ENCODE assay signal across 32 cellular contexts in genomic region chr20:43842126-43843020, GRCh38.
DNase-seq lines count a peak whose midpoint lies in the region; ATAC-seq, FAIRE-seq and TF ChIP-seq lines count a peak whose summit lies in the region.
"Had no signal": no experiment of that assay in that cellular context is flagged by ENCODE, and none has a peak within 500 bp of the region (broad histone marks: within the 10 kb centered on the region; RNA-seq: fewer than 3 reads in every experiment).

No MANE protein-coding gene starts in this region.

- H3K27me3 Mint-ChIP-seq in endothelial cell (ENCODE audit: unreplicated experiment), result peaks cover 5% of the 10 kb centered on the region
- H3K27me3 Mint-ChIP-seq in mesothelial cell of epicardium (ENCODE audit: low read depth), result peaks cover 20% of the 10 kb centered on the region

- no peaks in the 10 kb centered on the region for H3K9me2 ChIP-seq in SK-N-SH
- no peaks in the 10 kb centered on the region for H3K9me2 ChIP-seq in PC-3 (replicated peaks; ENCODE audit: low read length)

- H2AFZ ChIP-seq in SK-N-SH (ENCODE audit: low read depth) (no peak overlapping the region), PC-3 (ENCODE audit: low read length) (no peak overlapping the region), endothelial cell of umbilical vein (ENCODE audit: low read depth, low read length) (no peak overlapping the region), neuronal stem cell (ENCODE audit: low read length) (no peak overlapping the region)

- ATAC-seq in SK-N-SH treated with all-trans-retinoic acid at 6 μM for 48 hours (no peak), PC-3 (no peak)
- ATAC-seq: activated CD4-positive, CD25-positive, alpha-beta regulatory T cell treated with anti-CD3 and anti-CD28 coated beads, Interleukin-2, amount 50 U/mL, for 24 hours; activated T-helper 17 cell treated with anti-CD3 and anti-CD28 coated beads, Interleukin-2, amount 50 U/mL, for 72 hours; heart right ventricle; naive thymus-derived CD8-positive, alpha-beta T cell; stimulated activated naive B cell treated with anti-CD40 and anti-IgM and Interleukin-4, amounts not matched to agents 10 μg/mL and 1 μg/mL and 100 μg/mL, for 72 hours had no signal

- H3K4me1 Mint-ChIP-seq in endothelial cell (ENCODE audit: unreplicated experiment) (peaks cover 20% of the 10 kb centered on the region), mesothelial cell of epicardium (no peaks in the 10 kb centered on the region)

- no peak overlapping the region for H2BK15ac ChIP-seq in neuronal stem cell (ENCODE audit: low read length)

- TF ChIP-seq RAD21 in SK-N-SH (IDR thresholded peaks at IDR 0.05; ENCODE audit: low read length), result no peak

- H3K4me1 ChIP-seq in SK-N-SH (ENCODE audit: control insufficient read depth in 1 of 2, insufficient read depth in 2 of 2, low read depth in 1 of 2, low read length in 1 of 2) (peaks cover 4 to 20% of the 10 kb centered on the region in 2 experiments; a peak in 2 of 4 replicates), PC-3 (ENCODE audit: insufficient read depth, low read length) (peaks cover 59% of the 10 kb centered on the region), endothelial cell of umbilical vein (ENCODE audit: control insufficient read depth, extremely low read depth, insufficient read depth, low read length) (peaks cover 28% of the 10 kb centered on the region), neuronal stem cell (ENCODE audit: control insufficient read depth in 2 of 2, insufficient read depth in 1 of 2, low read depth in 1 of 2, low read length in 2 of 2) (peaks cover 0 to 11% of the 10 kb centered on the region in 2 donors)
- H3K4me1 ChIP-seq: Caco-2 had no signal

- TF ChIP-seq CTCF in SK-N-SH (IDR thresholded peaks at IDR 0.05) (no peak), PC-3 (conservative IDR thresholded peaks at IDR 0.05; ENCODE audit: low read depth, low read length) (no peak), endothelial cell of umbilical vein (IDR thresholded peaks at IDR 0.05; ENCODE audit: extremely low read depth in 1 of 2, insufficient read depth in 1 of 2, low read depth in 1 of 2, low read length in 2 of 2) (no peak), endothelial cell (IDR thresholded peaks at IDR 0.05; ENCODE audit: unreplicated experiment) (no peak), mesothelial cell of epicardium (IDR thresholded peaks at IDR 0.05; ENCODE audit: unreplicated experiment) (no peak)

- intact Hi-C loops in PC-3 (cut with micrococcal nuclease) (loop anchor here (10.0 kb wide), 1 partner anchor 372 kb away; the partner anchor contains the start of gene OSER1), endothelial cell of umbilical vein (cut with micrococcal nuclease) (loop anchor here (10.0 kb wide), 1 partner anchor 388 kb away; the partner anchor contains the start of gene SRSF6)

- H3K27ac ChIP-seq in SK-N-SH (ENCODE audit: low read depth in 2 of 2, low read length in 1 of 2), result no peak overlapping the region
- peak overlapping the region; percentile 81 for H3K27ac ChIP-seq in PC-3 (ENCODE audit: low read length)
- H3K27ac ChIP-seq in endothelial cell of umbilical vein (ENCODE audit: insufficient read depth, low read depth, low read length), result no peak overlapping the region
- no peak overlapping the region for H3K27ac ChIP-seq in neuronal stem cell (replicated peaks; ENCODE audit: low read length)
- H3K27ac ChIP-seq: 22Rv1, coronary artery, foreskin keratinocyte, heart right ventricle had no signal

- H3K27ac Mint-ChIP-seq in endothelial cell (ENCODE audit: unreplicated experiment) (no peak overlapping the region), mesothelial cell of epicardium (no peak overlapping the region)
- H3K27ac Mint-ChIP-seq: activated naive CD4-positive, alpha-beta T cell treated with anti-CD3 and anti-CD28 coated beads, Interleukin-2, amount 10 ng/mL, durations not matched to agents 7 days and 5 days; activated T-helper 17 cell treated with anti-CD3 and anti-CD28 coated beads, Interleukin-2, amount 50 U/mL, for 72 hours; CD14-positive monocyte; stimulated activated naive B cell treated with anti-CD40 and anti-IgM and Interleukin-4, amounts not matched to agents 10 μg/mL and 1 μg/mL and 100 μg/mL, for 72 hours; T-helper 1 cell treated with Interleukin-12 subunit alpha and Interleukin-12 subunit beta and Interleukin-4 antibody, amounts not matched to agents 30 μg/mL and 1 μg/mL, for 36 hours had no signal

- H3F3A ChIP-seq in SK-N-SH (replicated peaks; ENCODE audit: insufficient read depth) (peaks cover 11% of the 10 kb centered on the region), PC-3 (ENCODE audit: low read length, unreplicated experiment) (peaks cover 5% of the 10 kb centered on the region)

- CTCF ChIA-PET in SK-N-SH (lab: Yijun Ruan, JAX) (interaction anchor here (1.0 to 3.5 kb wide), 5 partner anchors 11 to 241 kb away, joined by 3 to 13 read pairs (median 4); no protein-coding TSS in a partner anchor), PC-3 (lab: Charles Lee) (no interaction called here), endothelial cell of umbilical vein (lab: Charles Lee) (interaction anchor here (2.7 to 3.4 kb wide), 3 partner anchors 15 to 238 kb away, joined by 13 to 19 read pairs (median 13); no protein-coding TSS in a partner anchor)

- H3K4me3 ChIP-seq in SK-N-SH (ENCODE audit: low read depth in 2 of 2, low read length in 1 of 2) (no peak overlapping the region), PC-3 (ENCODE audit: low read length) (no peak overlapping the region), endothelial cell of umbilical vein (replicated peaks in 1 of 3; ENCODE audit: insufficient read depth in 1 of 3, low read depth in 1 of 3, low read length in 3 of 3) (no peak overlapping the region), neuronal stem cell (ENCODE audit: low read length in 2 of 2) (no peak overlapping the region)
- H3K4me3 ChIP-seq: coronary artery, heart right ventricle had no signal

- no peaks in the 10 kb centered on the region for H3K27me3 ChIP-seq in SK-N-SH (ENCODE audit: insufficient read depth)
- H3K27me3 ChIP-seq in PC-3 (ENCODE audit: low read length), result no peaks in the 10 kb centered on the region
- H3K27me3 ChIP-seq in endothelial cell of umbilical vein (ENCODE audit: control insufficient read depth in 2 of 2, insufficient read depth in 2 of 2, low read length in 2 of 2), result no peaks in the 10 kb centered on the region
- peaks cover 0 to 2% (median 0%) of the 10 kb centered on the region in 3 experiments for H3K27me3 ChIP-seq in neuronal stem cell (ENCODE audit: control insufficient read depth in 3 of 3, insufficient read depth in 3 of 3, low read depth in 1 of 3, low read length in 3 of 3)
- H3K27me3 ChIP-seq: foreskin keratinocyte had no signal

- H2BK5ac ChIP-seq in neuronal stem cell (ENCODE audit: low read length), result peak overlapping the region; percentile 39

- peak; percentile 43 for FAIRE-seq in endothelial cell of umbilical vein (lab: Jason Lieb, UNC)
- FAIRE-seq: bronchial epithelial cell, GM12892, TTC549 had no signal

- BruUV-seq in PC-3 (replicated peaks; lab: Mats Ljungman, UMichigan), result no TSS peak
- BruUV-seq in endothelial cell of umbilical vein (replicated peaks; lab: Mats Ljungman, UMichigan), result no TSS peak

- DNase-seq in SK-N-SH (no peak), PC-3 (no peak), endothelial cell of umbilical vein (ENCODE audit: low read depth, low spot score) (no peak), neuronal stem cell (ENCODE audit: low spot score) (no peak), epidermal melanocyte (ENCODE audit: insufficient read length, low spot score) (no peak), endothelial cell (ENCODE audit: low spot score) (no peak), mesothelial cell of epicardium (ENCODE audit: low spot score in 2 of 2, unreplicated experiment in 2 of 2) (no peak)
- DNase-seq: activated CD4-positive, alpha-beta T cell treated with anti-CD3 and anti-CD28 coated beads, Interleukin-2, amount 50 U/mL, for 4 hours; activated naive CD4-positive, alpha-beta T cell treated with anti-CD3 and anti-CD28 coated beads, Interleukin-2, amount 10 ng/mL, durations not matched to agents 7 days and 5 days; DMS53; effector memory CD4-positive, alpha-beta T cell; H7; heart right ventricle; naive thymus-derived CD8-positive, alpha-beta T cell; NCI-H1048; NCI-H82; occipital lobe; RPMI8226; stimulated activated CD4-positive, alpha-beta T cell treated with anti-CD3 and anti-CD28 coated beads, Interleukin-15, amount 100 ng/mL, for 24 hours; stimulated activated naive B cell treated with anti-CD40 and anti-IgM and Interleukin-4, amounts not matched to agents 10 μg/mL and 1 μg/mL and 100 μg/mL, for 72 hours had no signal

- H3K79me2 ChIP-seq in SK-N-SH (ENCODE audit: insufficient read depth) (no peaks in the 10 kb centered on the region), PC-3 (ENCODE audit: low read length) (no peaks in the 10 kb centered on the region), endothelial cell of umbilical vein (ENCODE audit: control insufficient read depth, insufficient read depth, low read length) (no peaks in the 10 kb centered on the region)

- no peak overlapping the region for H2BK12ac ChIP-seq in neuronal stem cell (ENCODE audit: low read length)

- 84% methylated on average over 8 of the region's 9 CpGs for WGBS in SK-N-SH (ENCODE audit: low lambda C conversion rate)
- no CpG with 5 or more reads among the region's 9 CpGs for WGBS in neuronal stem cell (ENCODE audit: extremely low coverage in 2 of 2, insufficient read length in 2 of 2, insufficient replicate concordance in 1 of 2), 2 donors

- H3K36me3 ChIP-seq in SK-N-SH (replicated peaks in 1 of 2; ENCODE audit: control insufficient read depth in 1 of 2, insufficient read depth in 2 of 2, low read length in 1 of 2) (no peaks in the 10 kb centered on the region), PC-3 (ENCODE audit: low read depth, low read length) (no peaks in the 10 kb centered on the region), endothelial cell of umbilical vein (ENCODE audit: control insufficient read depth in 2 of 2, extremely low read depth in 1 of 2, insufficient read depth in 2 of 2, low read length in 2 of 2) (no peaks in the 10 kb centered on the region), neuronal stem cell (replicated peaks in 1 of 2; ENCODE audit: control insufficient read depth in 2 of 2, insufficient read depth in 2 of 2, low read length in 2 of 2) (no peaks in the 10 kb centered on the region)
- H3K36me3 ChIP-seq: heart right ventricle had no signal

- H3K9me3 ChIP-seq in SK-N-SH (no peaks in the 10 kb centered on the region), PC-3 (ENCODE audit: low read length) (no peaks in the 10 kb centered on the region), endothelial cell of umbilical vein (replicated peaks; ENCODE audit: control insufficient read depth, insufficient read depth, low read length) (no peaks in the 10 kb centered on the region), neuronal stem cell (replicated peaks in 1 of 2; ENCODE audit: control insufficient read depth in 2 of 2, insufficient read depth in 1 of 2, low read depth in 1 of 2, low read length in 2 of 2) (no peaks in the 10 kb centered on the region)
- H3K9me3 ChIP-seq: Caco-2, heart right ventricle had no signal

- no peak overlapping the region for H4K91ac ChIP-seq in neuronal stem cell (ENCODE audit: low read depth, low read length, poor library complexity)

- no peak for TF ChIP-seq EP300 in SK-N-SH (IDR thresholded peaks at IDR 0.05; ENCODE audit: borderline replicate concordance in 1 of 2, low read depth in 1 of 2, low read length in 1 of 2)

- H3K79me1 ChIP-seq in neuronal stem cell (ENCODE audit: low read depth, low read length), result no peaks in the 10 kb centered on the region

- H4K20me1 ChIP-seq in SK-N-SH (ENCODE audit: insufficient read depth) (no peaks in the 10 kb centered on the region), PC-3 (ENCODE audit: low read length) (no peaks in the 10 kb centered on the region), endothelial cell of umbilical vein (replicated peaks; ENCODE audit: control insufficient read depth, extremely low read depth, insufficient read depth, low read length) (no peaks in the 10 kb centered on the region)

- H3K9me1 ChIP-seq in endothelial cell of umbilical vein (replicated peaks; ENCODE audit: control insufficient read depth, extremely low read depth, insufficient read depth, low read length), result no peaks in the 10 kb centered on the region

- H3K4me2 ChIP-seq in SK-N-SH, result peak overlapping the region; percentile 20; the same call in 1 of the 2 replicates
- H3K4me2 ChIP-seq in PC-3 (ENCODE audit: low read length), result peak overlapping the region; percentile 21
- no peak overlapping the region for H3K4me2 ChIP-seq in endothelial cell of umbilical vein (ENCODE audit: insufficient read depth, low read length)
- H3K4me2 ChIP-seq in neuronal stem cell (ENCODE audit: insufficient read depth, low read length, poor library complexity, severe bottlenecking), result no peak overlapping the region

- no peaks in the 10 kb centered on the region for H3K9me3 Mint-ChIP-seq in endothelial cell (ENCODE audit: unreplicated experiment)
- H3K9me3 Mint-ChIP-seq in mesothelial cell of epicardium, result no peaks in the 10 kb centered on the region
- H3K9me3 Mint-ChIP-seq: activated naive CD4-positive, alpha-beta T cell treated with anti-CD3 and anti-CD28 coated beads, Interleukin-2, amount 10 ng/mL, durations not matched to agents 7 days and 5 days; activated T-helper 17 cell treated with anti-CD3 and anti-CD28 coated beads, Interleukin-2, amount 50 U/mL, for 72 hours; CD14-positive monocyte; naive thymus-derived CD8-positive, alpha-beta T cell; stimulated activated naive B cell treated with anti-CD40 and anti-IgM and Interleukin-4, amounts not matched to agents 10 μg/mL and 1 μg/mL and 100 μg/mL, for 72 hours; T-helper 1 cell treated with Interleukin-12 subunit alpha and Interleukin-12 subunit beta and Interleukin-4 antibody, amounts not matched to agents 30 μg/mL and 1 μg/mL, for 36 hours had no signal

- no peak for TF ChIP-seq POLR2A in endothelial cell of umbilical vein (IDR thresholded peaks at IDR 0.05; ENCODE audit: low read depth, low read length)

- no peak overlapping the region for H3K4ac ChIP-seq in neuronal stem cell (ENCODE audit: low read length)

- POLR2A ChIA-PET in SK-N-SH (lab: Yijun Ruan, JAX) (no interaction called here), PC-3 (lab: Charles Lee; ENCODE audit: unreplicated experiment) (no interaction called here), endothelial cell of umbilical vein (lab: Charles Lee) (no interaction called here)

- no peak overlapping the region for H3K23ac ChIP-seq in neuronal stem cell (ENCODE audit: low read depth, low read length, poor library complexity)

- peak overlapping the region; percentile 40 for H3K18ac ChIP-seq in neuronal stem cell (ENCODE audit: low read length)

- H3K14ac ChIP-seq in neuronal stem cell (ENCODE audit: low read length), result no peak overlapping the region

- dilution Hi-C loops in endothelial cell of umbilical vein (cut with MboI; ENCODE audit: extremely low pct_ligation_motif_present, low sequenced_read_pairs), result no loop called here

- no peaks in the 10 kb centered on the region for H3K36me3 Mint-ChIP-seq in endothelial cell (ENCODE audit: low read depth, unreplicated experiment)
- no peaks in the 10 kb centered on the region for H3K36me3 Mint-ChIP-seq in mesothelial cell of epicardium
- H3K36me3 Mint-ChIP-seq: activated naive CD4-positive, alpha-beta T cell treated with anti-CD3 and anti-CD28 coated beads, Interleukin-2, amount 10 ng/mL, durations not matched to agents 7 days and 5 days; CD14-positive monocyte; naive thymus-derived CD8-positive, alpha-beta T cell; stimulated activated naive B cell treated with anti-CD40 and anti-IgM and Interleukin-4, amounts not matched to agents 10 μg/mL and 1 μg/mL and 100 μg/mL, for 72 hours had no signal

- peak overlapping the region; percentile 58 for H4K8ac ChIP-seq in neuronal stem cell (ENCODE audit: low read depth, low read length)

- no peak overlapping the region for H3K4me3 Mint-ChIP-seq in endothelial cell (ENCODE audit: unreplicated experiment)
- H3K4me3 Mint-ChIP-seq in mesothelial cell of epicardium, result no peak overlapping the region
- H3K4me3 Mint-ChIP-seq: activated naive CD4-positive, alpha-beta T cell treated with anti-CD3 and anti-CD28 coated beads, Interleukin-2, amount 10 ng/mL, durations not matched to agents 7 days and 5 days; activated T-helper 17 cell treated with anti-CD3 and anti-CD28 coated beads, Interleukin-2, amount 50 U/mL, for 72 hours; naive thymus-derived CD8-positive, alpha-beta T cell; stimulated activated naive B cell treated with anti-CD40 and anti-IgM and Interleukin-4, amounts not matched to agents 10 μg/mL and 1 μg/mL and 100 μg/mL, for 72 hours; T-helper 1 cell treated with Interleukin-12 subunit alpha and Interleukin-12 subunit beta and Interleukin-4 antibody, amounts not matched to agents 30 μg/mL and 1 μg/mL, for 36 hours had no signal

- no peak overlapping the region for H2BK120ac ChIP-seq in neuronal stem cell (ENCODE audit: low read depth, low read length)

- H2AK5ac ChIP-seq in neuronal stem cell (ENCODE audit: low read depth, low read length), result no peak overlapping the region

- H3K9ac ChIP-seq in SK-N-SH (no peak overlapping the region), PC-3 (ENCODE audit: low read length) (peak overlapping the region; percentile 36), endothelial cell of umbilical vein (replicated peaks; ENCODE audit: extremely low read depth, insufficient read depth, low read length) (no peak overlapping the region), neuronal stem cell (ENCODE audit: low read depth, low read length, poor library complexity) (no peak overlapping the region)

Comparison
In these comparisons a context has a peak if more than half of its experiments do, and no peak if none do; other contexts are left out.
1. H3K4me2 ChIP-seq: peak in SK-N-SH (single experiment) and PC-3 (single experiment); none in endothelial cell of umbilical vein (single experiment) and neuronal stem cell (single experiment).